Comparison of ENCODE assay signal across 27 cellular contexts in the genomic region with DNA sequence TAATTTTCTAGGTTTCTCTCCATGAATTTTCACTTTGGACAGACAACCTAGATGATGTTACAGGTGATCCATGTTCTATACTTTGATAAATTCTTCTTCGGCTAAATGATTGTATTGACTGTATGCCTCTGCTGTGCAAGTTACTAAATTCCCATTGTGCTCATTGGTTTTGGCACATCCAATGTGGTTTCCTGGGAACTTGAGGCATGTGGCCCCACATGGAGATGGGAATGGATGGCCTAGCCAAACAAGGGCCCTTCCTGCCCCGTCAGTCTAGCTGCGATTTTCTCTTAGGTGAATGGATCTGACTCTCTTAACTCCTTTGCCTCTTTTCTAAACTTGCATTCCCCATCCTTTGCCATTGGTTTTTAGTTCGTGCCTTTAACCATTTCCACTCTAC.
"Had no signal": no experiment of that assay in that cellular context is flagged by ENCODE, and none has a peak within 500 bp of the region (broad histone marks: within the 10 kb centered on the region; RNA-seq: fewer than 3 reads in every experiment).

No MANE protein-coding gene starts in this region.

- H3K4me3 ChIP-seq: adrenal gland, body of pancreas, breast epithelium, MG63, SJCRH30, SK-N-MC had no signal

- DNase-seq: activated CD4-positive, alpha-beta memory T cell treated with anti-CD3 and anti-CD28 coated beads for 36 hours; activated CD4-positive, alpha-beta T cell treated with anti-CD3 and anti-CD28 coated beads for 36 hours; activated CD4-positive, alpha-beta T cell treated with anti-CD3 and anti-CD28 coated beads, Interleukin-2, amount 50 U/mL, for 1 hour; activated CD8-positive, alpha-beta memory T cell treated with anti-CD3 and anti-CD28 coated beads, Interleukin-2, amount 50 U/mL, for 4 hours; activated gamma-delta T cell treated with Interleukin-2 at 50 U/mL for 16 hours; activated naive CD4-positive, alpha-beta T cell treated with anti-CD3 and anti-CD28 coated beads for 36 hours; activated T-cell treated with anti-CD3 and anti-CD28 coated beads for 4 hours; activated T-cell treated with anti-CD3 and anti-CD28 coated beads, Interleukin-2, amount 50 U/mL, for 4 hours; adrenal gland; body of pancreas; Karpas-422; MG63; NCI-H1048; NCI-H1105 treated with DMSO at 0.1 percent for 48 hours; NCI-H1436; NCI-H1694; NCI-H2029; NCI-H345; NCI-H524 treated with DMSO at 0.1 percent for 48 hours; SHP77; SJCRH30 had no signal

- ATAC-seq: activated CD4-positive, alpha-beta T cell treated with anti-CD3 and anti-CD28 coated beads for 36 hours; activated CD4-positive, CD25-positive, alpha-beta regulatory T cell treated with anti-CD3 and anti-CD28 coated beads, Interleukin-2, amount 50 U/mL, for 24 hours; activated naive CD4-positive, alpha-beta T cell treated with anti-CD3 and anti-CD28 coated beads, Interleukin-2, amount 50 U/mL, for 72 hours; activated T-cell treated with anti-CD3 and anti-CD28 coated beads, Interleukin-2, amount 50 U/mL, for 4 hours; body of pancreas; Panc1; WTC11 had no signal
